Comparison of ENCODE assay signal across 8 cellular contexts in the genomic region with DNA sequence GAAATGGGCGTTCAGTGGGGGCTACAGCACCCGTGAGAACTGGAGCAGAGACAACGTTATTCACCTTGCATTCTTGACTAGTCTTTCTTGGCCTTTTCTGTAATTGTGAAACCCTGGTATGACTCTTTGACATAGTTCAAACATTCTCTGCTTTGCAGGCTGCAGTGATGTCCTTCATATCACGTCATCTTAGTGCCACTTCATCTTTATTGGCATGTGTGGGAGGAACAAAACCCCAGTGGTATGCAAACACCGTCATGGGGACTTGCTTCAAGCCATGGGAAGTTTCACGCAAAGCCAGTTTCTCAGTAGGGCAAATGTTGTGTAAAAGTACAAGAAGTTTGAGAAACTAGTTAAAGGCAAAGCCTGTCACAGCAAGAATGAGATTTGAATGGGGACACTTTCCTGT. TPM values are rescaled to one million over a fixed set of nuclear protein-coding genes. Genes with fewer than 3 reads are reported as not detected.
DNase-seq lines count a peak whose midpoint lies in the region; ATAC-seq and TF ChIP-seq lines count a peak whose summit lies in the region.

No MANE protein-coding gene starts in this region.

- no peak overlapping the region for H3K4me3 ChIP-seq in esophagus squamous epithelium

- peak overlapping the region in 1 of 4 donors; percentile 56 for H3K27ac ChIP-seq in esophagus squamous epithelium

- H3K27me3 Mint-ChIP-seq in natural killer cell treated with Interleukin-12 subunit alpha and Interleukin-12 subunit beta and Interleukin-15 and Interleukin-18, amount 100 ng/mL, for 72 hours = peaks cover 0 to 9% of the 10 kb centered on the region in 2 donors
- H3K27me3 Mint-ChIP-seq in natural killer cell (ENCODE audit: low read depth in 2 of 2) = peaks cover 0 to 10% of the 10 kb centered on the region in 2 donors
- H3K27me3 Mint-ChIP-seq in activated naive CD4-positive, alpha-beta T cell treated with anti-CD3 and anti-CD28 coated beads, Interleukin-2, amount 50 U/mL, for 24 hours = no peaks in the 10 kb centered on the region
- no peaks in the 10 kb centered on the region for H3K27me3 Mint-ChIP-seq in chondrocyte (ENCODE audit: low read depth)

- H3K4me3 Mint-ChIP-seq in natural killer cell treated with Interleukin-12 subunit alpha and Interleukin-12 subunit beta and Interleukin-15 and Interleukin-18, amount 100 ng/mL, for 72 hours = peak overlapping the region; percentile 50
- H3K4me3 Mint-ChIP-seq in natural killer cell (no peak overlapping the region), chondrocyte (ENCODE audit: unreplicated experiment) (no peak overlapping the region)
- no peak overlapping the region for H3K4me3 Mint-ChIP-seq in activated naive CD4-positive, alpha-beta T cell treated with anti-CD3 and anti-CD28 coated beads, Interleukin-2, amount 50 U/mL, for 24 hours

- no peak for TF ChIP-seq POLR2A in esophagus squamous epithelium (IDR thresholded peaks at IDR 0.05)

- no peaks in the 10 kb centered on the region for H3K36me3 ChIP-seq in esophagus squamous epithelium

- TF ChIP-seq CTCF in natural killer cell (IDR thresholded peaks at IDR 0.05) (no peak), esophagus squamous epithelium (IDR thresholded peaks at IDR 0.05) (no peak), chondrocyte (IDR thresholded peaks at IDR 0.05) (no peak)

- DNase-seq in natural killer cell treated with Interleukin-12 subunit alpha and Interleukin-12 subunit beta and Interleukin-15 and Interleukin-18, amount 100 ng/mL, for 72 hours (ENCODE audit: low spot score) = peak; percentile 59
- DNase-seq in natural killer cell (no peak), esophagus squamous epithelium (lab: John Stamatoyannopoulos, UW) (no peak), chondrocyte (ENCODE audit: low spot score) (no peak), NCI-H1105 (lab: John Stamatoyannopoulos, UW) (no peak)
- peak; percentile 21 for DNase-seq in stimulated activated CD4-positive, alpha-beta T cell treated with anti-CD3 and anti-CD28 coated beads, Interleukin-4, amount 100 ng/mL, for 1 hour

- peaks cover 0 to 31% (median 14%) of the 10 kb centered on the region in 3 donors for H3K4me1 ChIP-seq in esophagus squamous epithelium

- no peaks in the 10 kb centered on the region for H3K27me3 ChIP-seq in esophagus squamous epithelium

- no peaks in the 10 kb centered on the region for H3K9me3 Mint-ChIP-seq in natural killer cell treated with Interleukin-12 subunit alpha and Interleukin-12 subunit beta and Interleukin-15 and Interleukin-18, amount 100 ng/mL, for 72 hours
- H3K9me3 Mint-ChIP-seq in natural killer cell (no peaks in the 10 kb centered on the region), chondrocyte (ENCODE audit: low read depth) (no peaks in the 10 kb centered on the region)
- no peaks in the 10 kb centered on the region for H3K9me3 Mint-ChIP-seq in activated naive CD4-positive, alpha-beta T cell treated with anti-CD3 and anti-CD28 coated beads, Interleukin-2, amount 50 U/mL, for 24 hours

- intact Hi-C loops in natural killer cell (cut with micrococcal nuclease) (no loop called here), esophagus squamous epithelium (cut with DNase I) (no loop called here)

- ATAC-seq in natural killer cell treated with Interleukin-12 subunit alpha and Interleukin-12 subunit beta and Interleukin-15 and Interleukin-18, amount 100 ng/mL, for 72 hours = peak; percentile 91 to 94
- no peak for ATAC-seq in natural killer cell
- peak; percentile 91 for ATAC-seq in HG03135 (IDR thresholded peaks at IDR 0.05; ENCODE audit: unreplicated experiment)

- H3K27ac Mint-ChIP-seq in natural killer cell treated with Interleukin-12 subunit alpha and Interleukin-12 subunit beta and Interleukin-15 and Interleukin-18, amount 100 ng/mL, for 72 hours = peak overlapping the region; percentile 72 to 83
- H3K27ac Mint-ChIP-seq in natural killer cell (no peak overlapping the region), chondrocyte (ENCODE audit: unreplicated experiment) (no peak overlapping the region)
- peak overlapping the region; percentile 31 for H3K27ac Mint-ChIP-seq in activated naive CD4-positive, alpha-beta T cell treated with anti-CD3 and anti-CD28 coated beads, Interleukin-2, amount 50 U/mL, for 24 hours

- no peaks in the 10 kb centered on the region for H3K9me3 ChIP-seq in esophagus squamous epithelium

- H3K36me3 Mint-ChIP-seq in natural killer cell treated with Interleukin-12 subunit alpha and Interleukin-12 subunit beta and Interleukin-15 and Interleukin-18, amount 100 ng/mL, for 72 hours = no peaks in the 10 kb centered on the region
- no peaks in the 10 kb centered on the region for H3K36me3 Mint-ChIP-seq in natural killer cell
- H3K36me3 Mint-ChIP-seq in activated naive CD4-positive, alpha-beta T cell treated with anti-CD3 and anti-CD28 coated beads, Interleukin-2, amount 50 U/mL, for 24 hours = no peaks in the 10 kb centered on the region
- no peaks in the 10 kb centered on the region for H3K36me3 Mint-ChIP-seq in chondrocyte (ENCODE audit: low read depth)

- H3K4me1 Mint-ChIP-seq in natural killer cell treated with Interleukin-12 subunit alpha and Interleukin-12 subunit beta and Interleukin-15 and Interleukin-18, amount 100 ng/mL, for 72 hours (ENCODE audit: low read depth in 2 of 2) = peaks cover 6 to 32% of the 10 kb centered on the region in 2 donors
- H3K4me1 Mint-ChIP-seq in natural killer cell = no peaks in the 10 kb centered on the region
- H3K4me1 Mint-ChIP-seq in activated naive CD4-positive, alpha-beta T cell treated with anti-CD3 and anti-CD28 coated beads, Interleukin-2, amount 50 U/mL, for 24 hours = peaks cover 16% of the 10 kb centered on the region
- peaks cover 11% of the 10 kb centered on the region for H3K4me1 Mint-ChIP-seq in chondrocyte (ENCODE audit: low read depth)

- 66 to 70% methylated on average over 6 of the region's 6 CpGs for WGBS in esophagus squamous epithelium, 2 donors

RNA-seq across cellular contexts. Expression of gene DUSP16, which starts 20.2 kb away (rescaled TPM):
- 10 to 100 TPM; 21.8 to 22.8 TPM for total RNA-seq in natural killer cell treated with Interleukin-12 subunit alpha and Interleukin-12 subunit beta and Interleukin-15 and Interleukin-18, amount 100 ng/mL, for 72 hours
- total RNA-seq in natural killer cell (10 to 100 TPM in 1 of 3 donors, 1 to 10 TPM in 2; 6.9 to 19.9 (median 10.0) TPM), esophagus squamous epithelium (10 to 100 TPM; 15.6 to 27.9 (median 16.5) TPM), chondrocyte (9.7 to 13.7 TPM (median 11.4 TPM) in 3 replicates)

RNA-seq across cellular contexts. Expression of gene CREBL2, which starts 28.8 kb away (rescaled TPM):
- 10 to 100 TPM; 15.5 to 15.9 TPM for total RNA-seq in natural killer cell treated with Interleukin-12 subunit alpha and Interleukin-12 subunit beta and Interleukin-15 and Interleukin-18, amount 100 ng/mL, for 72 hours
- 10 to 100 TPM in 2 of 3 donors, 1 to 10 TPM in 1; 9.0 to 13.1 (median 10.7) TPM for total RNA-seq in natural killer cell
- total RNA-seq in esophagus squamous epithelium = 10 to 100 TPM in 3 of 4 donors, 1 to 10 TPM in 1; 9.4 to 30.7 (median 17.3) TPM
- total RNA-seq in chondrocyte = 11.3 to 14.4 TPM (median 11.4 TPM) in 3 replicates

Comparison
In these comparisons a context has a peak if more than half of its experiments do, and no peak if none do; other contexts are left out.
1. ATAC-seq: peak in natural killer cell treated with Interleukin-12 subunit alpha and Interleukin-12 subunit beta and Interleukin-15 and Interleukin-18, amount 100 ng/mL, for 72 hours (2 of 2) and HG03135 (single experiment); none in natural killer cell (0 of 3).
2. DNase-seq: peak in natural killer cell treated with Interleukin-12 subunit alpha and Interleukin-12 subunit beta and Interleukin-15 and Interleukin-18, amount 100 ng/mL, for 72 hours (single experiment) and stimulated activated CD4-positive, alpha-beta T cell treated with anti-CD3 and anti-CD28 coated beads, Interleukin-4, amount 100 ng/mL, for 1 hour (single experiment); none in natural killer cell (single experiment), esophagus squamous epithelium (single experiment), chondrocyte (single experiment) and NCI-H1105 (single experiment).
3. H3K27ac Mint-ChIP-seq: peak in natural killer cell treated with Interleukin-12 subunit alpha and Interleukin-12 subunit beta and Interleukin-15 and Interleukin-18, amount 100 ng/mL, for 72 hours (2 of 2) and activated naive CD4-positive, alpha-beta T cell treated with anti-CD3 and anti-CD28 coated beads, Interleukin-2, amount 50 U/mL, for 24 hours (single experiment); none in natural killer cell (0 of 2) and chondrocyte (single experiment).